ENCODE assay signal across 8 cellular contexts in the genomic region with DNA sequence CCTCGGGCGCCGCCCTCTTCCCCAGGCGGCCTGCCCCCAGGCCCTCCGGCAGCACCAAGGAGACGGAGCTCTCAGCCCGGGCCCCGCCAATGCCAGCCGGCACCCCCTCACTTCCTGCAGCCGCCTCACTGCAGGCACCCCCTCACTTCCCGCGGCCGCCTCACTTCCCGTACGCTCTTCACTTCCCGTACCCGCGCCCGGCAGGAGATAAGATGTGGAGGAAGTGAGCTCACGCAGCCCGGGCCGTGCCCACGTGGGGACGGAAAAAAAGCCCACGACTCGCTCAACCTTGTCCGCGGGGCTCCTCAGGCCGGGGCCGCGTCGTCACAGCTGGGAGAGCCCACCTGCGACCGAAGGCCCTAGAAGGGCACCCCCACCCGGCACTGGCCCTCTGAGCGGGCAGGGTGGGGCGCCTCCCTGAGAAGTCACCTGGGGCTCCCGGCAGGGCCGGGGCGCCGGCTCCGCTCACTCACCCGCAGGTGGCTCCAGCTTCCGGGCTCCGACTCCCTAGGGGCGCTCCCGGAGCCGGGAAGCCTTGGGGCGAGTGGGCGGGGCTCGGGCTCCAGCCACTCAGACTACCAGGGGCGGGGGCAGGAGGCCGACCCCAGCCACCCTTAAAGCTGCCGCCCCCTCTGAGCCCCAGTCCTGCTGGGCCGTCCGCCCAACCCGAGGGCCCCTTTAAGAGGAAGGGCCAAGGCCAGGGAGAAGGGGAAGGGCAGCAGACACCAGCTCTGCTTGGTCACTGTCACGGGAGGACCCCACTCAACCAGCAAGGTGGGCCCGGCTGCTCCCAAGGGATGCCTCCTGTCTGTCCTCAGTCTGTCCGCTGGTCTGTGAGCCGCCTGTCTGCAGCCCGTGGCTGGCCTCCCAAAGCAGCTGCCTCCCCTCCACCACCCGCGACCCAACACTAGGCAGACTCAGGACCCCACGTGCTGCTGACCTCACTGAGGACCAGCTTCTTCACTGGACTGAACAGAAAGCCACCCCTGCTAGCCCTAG. TPM values are rescaled to one million over a fixed set of nuclear protein-coding genes. Genes with fewer than 3 reads are reported as not detected.
DNase-seq lines count a peak whose midpoint lies in the region; ATAC-seq lines count a peak whose summit lies in the region.

No MANE protein-coding gene starts in this region.

- H3K27ac ChIP-seq in GM23248 = peak overlapping the region; percentile 75
- peak overlapping the region in 1 of 2 donors; percentile 62 for H3K27ac ChIP-seq in aorta (ENCODE audit: low read depth in 1 of 2, low read length in 2 of 2)

- no peaks in the 10 kb centered on the region for H3K9me2 ChIP-seq in GM23248 (ENCODE audit: insufficient read depth)

- H3K27me3 ChIP-seq in GM23248 (replicated peaks; ENCODE audit: insufficient read depth) (no peaks in the 10 kb centered on the region), aorta (ENCODE audit: control insufficient read depth in 1 of 2, insufficient read depth in 2 of 2, low read length in 1 of 2) (no peaks in the 10 kb centered on the region)

- peak overlapping the region; percentile 90 for H3K9ac ChIP-seq in GM23248

- in situ Hi-C loops in GM23248 (cut with MboI) = loop anchor here (5.0 kb wide), 1 partner anchor 63 kb away; no protein-coding TSS in a partner anchor

- H3K36me3 ChIP-seq in GM23248 (ENCODE audit: low read depth) = no peaks in the 10 kb centered on the region
- H3K36me3 ChIP-seq in aorta (ENCODE audit: control insufficient read depth in 1 of 2, insufficient read depth in 2 of 2, low read length in 1 of 2) = no peaks in the 10 kb centered on the region

- peak; percentile 79 for ATAC-seq in aorta (ENCODE audit: low FRiP score)

- WGBS in GM23248 (ENCODE audit: low coverage in 1 of 2, low lambda C conversion rate in 2 of 2, missing lambda C conversion rate in 2 of 2), 2 experiments = 1% methylated on average over 53 to 62 of the region's 65 CpGs
- 0 to 1% methylated on average over 56 to 65 of the region's 65 CpGs for WGBS in aorta, 2 donors

- no peaks in the 10 kb centered on the region for H4K20me1 ChIP-seq in GM23248 (ENCODE audit: insufficient read depth)

- H2AFZ ChIP-seq in GM23248 = peak overlapping the region; percentile 68

- H3K9me3 ChIP-seq in GM23248 (ENCODE audit: low read depth) = no peaks in the 10 kb centered on the region
- no peaks in the 10 kb centered on the region for H3K9me3 ChIP-seq in aorta (ENCODE audit: control insufficient read depth, low read length)

- H3K4me2 ChIP-seq in GM23248 (ENCODE audit: unreplicated experiment) = peak overlapping the region; percentile 90

- DNase-seq in DMS153 treated with DMSO at 0.1 percent for 48 hours (lab: John Stamatoyannopoulos, UW; ENCODE audit: unreplicated experiment) (peak; percentile 68), GM23248 (peak; percentile 87), MV-4-11 (lab: John Stamatoyannopoulos, UW) (peak; percentile 82), T-helper 22 cell (ENCODE audit: low read depth) (peak; percentile 88), anterior cingulate cortex (lab: John Stamatoyannopoulos, UW) (peak in 54 of 58 donors; percentile 23 to 85 (median 73)), hepatic stellate cell (ENCODE audit: low spot score) (peak; percentile 90), renal cortical epithelial cell (ENCODE audit: low read depth) (peak; percentile 50), aorta (peak; percentile 91 to 93)

- H3F3A ChIP-seq in GM23248 (ENCODE audit: insufficient read depth) = 0 out of 2 replicates have a peak, but pooled peaks cover 10% of the 10 kb centered on the region

- peaks cover 85% of the 10 kb centered on the region for H3K79me2 ChIP-seq in GM23248 (ENCODE audit: insufficient read depth)

- H3K4me1 ChIP-seq in GM23248 (ENCODE audit: insufficient read depth) (peaks cover 5% of the 10 kb centered on the region; the same call in 1 of the 2 replicates), aorta (ENCODE audit: control insufficient read depth in 1 of 2, insufficient read depth in 2 of 2, low read length in 2 of 2) (no peaks in the 10 kb centered on the region)

- H3K4me3 ChIP-seq in GM23248 (peak overlapping the region; percentile 88), aorta (ENCODE audit: low read length in 2 of 2) (peak overlapping the region; percentile 35 to 88)

- intact Hi-C loops in aorta (cut with DNase I) = loop anchor here (1.0 to 5.0 kb wide), 4 partner anchors 28 to 133 kb away; a partner anchor contains a TSS

RNA-seq across cellular contexts. Expression of a gene that starts 31.4 kb away (rescaled TPM):
- 34.2 and 51.7 TPM in 2 replicates for total RNA-seq in GM23248 (2014; rRNA removed; shearing (Covaris generic))
- polyA plus RNA-seq in GM23248 (2016; fragmentation: Nextera tagmentation; extraction: Ambion mirVana) (32.7 and 33.3 TPM in 2 replicates), aorta (10 to 100 TPM; 16.0 to 29.1 TPM)
- total RNA-seq in renal cortical epithelial cell (77.1 and 81.6 TPM in 2 replicates), aorta (10 to 100 TPM; 38.5 to 38.8 TPM)
